8 cellular contexts compared by ENCODE assay signal in the genomic region with DNA sequence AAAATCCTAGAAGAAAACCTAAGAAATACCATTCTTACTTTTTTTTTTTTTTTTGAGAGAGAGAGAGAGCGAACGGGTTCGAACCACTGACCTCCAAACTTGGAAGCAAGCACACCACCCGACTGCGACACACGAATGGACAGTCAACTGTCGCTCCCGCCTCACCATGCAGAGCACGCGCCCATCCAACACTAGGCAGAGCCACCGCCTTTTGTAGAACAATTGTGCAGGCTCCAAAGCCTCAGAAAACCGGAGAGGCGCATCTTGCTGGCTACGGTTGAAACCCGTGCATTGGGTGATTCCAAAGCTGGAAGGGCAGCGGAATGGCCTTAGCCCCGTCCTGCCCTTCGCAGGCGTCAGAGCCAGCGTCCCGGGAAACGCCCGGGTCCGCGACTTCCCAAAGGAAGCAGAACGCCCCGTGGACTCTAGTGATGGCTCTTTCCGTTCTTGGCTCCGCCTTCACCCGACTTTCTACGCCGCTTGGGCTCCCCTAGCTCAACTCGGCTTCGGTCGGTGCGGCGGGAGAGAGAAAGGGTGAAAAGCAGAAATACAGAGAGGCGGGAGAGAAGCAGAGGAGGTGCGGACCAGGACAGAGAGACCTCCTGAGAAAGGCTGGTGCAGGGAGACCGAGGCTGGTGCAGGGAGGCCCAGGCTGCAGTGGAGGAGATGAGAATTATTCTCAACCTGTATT.
DNase-seq lines count a peak whose midpoint lies in the region; ATAC-seq and TF ChIP-seq lines count a peak whose summit lies in the region.
"Had no signal": no experiment of that assay in that cellular context is flagged by ENCODE, and none has a peak within 500 bp of the region (broad histone marks: within the 10 kb centered on the region; RNA-seq: fewer than 3 reads in every experiment).

No MANE protein-coding gene starts in this region.

- no peak for ATAC-seq in HG02763 (IDR thresholded peaks at IDR 0.05; ENCODE audit: unreplicated experiment)

- H3K27me3 Mint-ChIP-seq in activated naive CD8-positive, alpha-beta T cell treated with anti-CD3 and anti-CD28 coated beads for 36 hours, result peaks cover 74% of the 10 kb centered on the region

- peaks cover 25% of the 10 kb centered on the region for H3K4me1 Mint-ChIP-seq in activated naive CD8-positive, alpha-beta T cell treated with anti-CD3 and anti-CD28 coated beads for 36 hours

- TF ChIP-seq POLR2A in spleen (IDR thresholded peaks at IDR 0.05), result no peak

- no peaks in the 10 kb centered on the region for H3K9me3 ChIP-seq in spleen
- H3K9me3 ChIP-seq: HAP-1 had no signal

- peak overlapping the region in 2 of 8 donors; percentile 18 to 36 for H3K27ac ChIP-seq in spleen

- peaks cover 1% of the 10 kb centered on the region for H3K36me3 Mint-ChIP-seq in activated naive CD8-positive, alpha-beta T cell treated with anti-CD3 and anti-CD28 coated beads for 36 hours

- intact Hi-C loops in spleen (cut with DNase I; ENCODE audit: low total_unique reads), result no loop called here

- peak overlapping the region in 7 of 8 donors; percentile 10 to 54 (median 31) for H3K4me3 ChIP-seq in spleen
- H3K4me3 ChIP-seq: HAP-1 had no signal

- no peaks in the 10 kb centered on the region for H3K36me3 ChIP-seq in spleen
- H3K36me3 ChIP-seq: HAP-1 had no signal

- peaks cover 0 to 71% (median 39%) of the 10 kb centered on the region in 7 donors for H3K27me3 ChIP-seq in spleen (replicated peaks in 1 of 7)

- DNase-seq in HT1080 (ENCODE audit: low read depth), result peak; percentile 4
- DNase-seq in activated naive CD8-positive, alpha-beta T cell treated with anti-CD3 and anti-CD28 coated beads for 36 hours, result no peak
- peak; percentile 44 for DNase-seq in iPS-NIHi7 (ENCODE audit: extremely low spot score)
- no peak for DNase-seq in spleen
- no peak for DNase-seq in mesenteric fat pad (ENCODE audit: low spot score)
- DNase-seq in foreskin melanocyte, result no peak

- 8 to 13% (median 12%) methylated on average over 38 to 40 of the region's 40 CpGs for WGBS in spleen, 5 donors

- H3K27ac Mint-ChIP-seq in activated naive CD8-positive, alpha-beta T cell treated with anti-CD3 and anti-CD28 coated beads for 36 hours, result peak overlapping the region; percentile 34

- no peak for TF ChIP-seq CTCF in spleen (IDR thresholded peaks at IDR 0.05 in 8 of 11, conservative IDR thresholded peaks at IDR 0.05 in 3 of 11)

- H3K4me1 ChIP-seq in spleen, result peaks cover 0 to 14% (median 8%) of the 10 kb centered on the region in 6 donors
- H3K4me1 ChIP-seq: HAP-1 had no signal

- H3K4me3 Mint-ChIP-seq in activated naive CD8-positive, alpha-beta T cell treated with anti-CD3 and anti-CD28 coated beads for 36 hours, result peak overlapping the region; percentile 77

- peaks cover 9% of the 10 kb centered on the region for H3K9me3 Mint-ChIP-seq in activated naive CD8-positive, alpha-beta T cell treated with anti-CD3 and anti-CD28 coated beads for 36 hours

Comparison
In these comparisons a context has a peak if more than half of its experiments do, and no peak if none do; other contexts are left out.
1. DNase-seq: peak in HT1080 (single experiment) and iPS-NIHi7 (single experiment); none in activated naive CD8-positive, alpha-beta T cell treated with anti-CD3 and anti-CD28 coated beads for 36 hours (single experiment), spleen (single experiment), mesenteric fat pad (single experiment) and foreskin melanocyte (single experiment).